ENCODE assay signal across 25 cellular contexts in genomic region chr1:33167650-33168447, GRCh38. TPM values are rescaled to one million over a fixed set of nuclear protein-coding genes. Genes with fewer than 3 reads are reported as not detected.
DNase-seq lines count a peak whose midpoint lies in the region; ATAC-seq, FAIRE-seq and TF ChIP-seq lines count a peak whose summit lies in the region.
"Had no signal": no experiment of that assay in that cellular context is flagged by ENCODE, and none has a peak within 500 bp of the region (broad histone marks: within the 10 kb centered on the region; RNA-seq: fewer than 3 reads in every experiment).

No MANE protein-coding gene starts in this region.

- H3K27me3 Mint-ChIP-seq in natural killer cell treated with Interleukin-12 subunit alpha and Interleukin-12 subunit beta and Interleukin-15 and Interleukin-18, amount 100 ng/mL, for 72 hours = no peaks in the 10 kb centered on the region
- H3K27me3 Mint-ChIP-seq: central memory CD8-positive, alpha-beta T cell; IgD-negative memory B cell had no signal

- BruUV-seq in K562 (replicated peaks; lab: Mats Ljungman, UMichigan) = no TSS peak

- H3K4me2 ChIP-seq in K562 (ENCODE audit: insufficient read depth, low read length) = no peak overlapping the region
- H3K4me2 ChIP-seq in keratinocyte (ENCODE audit: control insufficient read depth, extremely low read depth, insufficient read depth, low read depth, low read length) = peak overlapping the region; percentile 19

- H3K9ac ChIP-seq in K562 (ENCODE audit: insufficient read depth in 1 of 2, low read depth in 2 of 2, low read length in 2 of 2) (no peak overlapping the region), keratinocyte (ENCODE audit: control insufficient read depth, extremely low read depth, insufficient read depth, low read length) (peak overlapping the region; percentile 13)

- TF ChIP-seq POLR2A in K562 (conservative IDR thresholded peaks at IDR 0.05) = no peak
- no peak for TF ChIP-seq POLR2A in spleen (IDR thresholded peaks at IDR 0.05)
- TF ChIP-seq POLR2A in uterus (IDR thresholded peaks at IDR 0.05) = no peak

- in situ Hi-C loops in K562 (cut with MboI) = no loop called here

- FAIRE-seq in K562 (lab: Jason Lieb, UNC) = no peak
- FAIRE-seq in keratinocyte (lab: Jason Lieb, UNC) = peak; percentile 13
- FAIRE-seq: GM19239, H54, RCC 7860 had no signal

- no peaks in the 10 kb centered on the region for H3K36me3 Mint-ChIP-seq in natural killer cell treated with Interleukin-12 subunit alpha and Interleukin-12 subunit beta and Interleukin-15 and Interleukin-18, amount 100 ng/mL, for 72 hours
- H3K36me3 Mint-ChIP-seq: activated naive CD4-positive, alpha-beta T cell treated with anti-CD3 and anti-CD28 coated beads, Interleukin-2, amount 50 U/mL, for 72 hours had no signal

- H4K20me1 ChIP-seq in K562 (replicated peaks; ENCODE audit: control insufficient read depth, insufficient read depth, low read length) (peaks cover 10% of the 10 kb centered on the region; the same call in 1 of the 2 replicates), keratinocyte (ENCODE audit: control insufficient read depth, extremely low read depth, insufficient read depth, low read length) (no peaks in the 10 kb centered on the region)

- intact Hi-C loops in K562 (cut with micrococcal nuclease) = no loop called here
- intact Hi-C loops in spleen (cut with DNase I; ENCODE audit: low total_unique reads) = no loop called here
- intact Hi-C loops in uterus (cut with DNase I; ENCODE audit: low total_unique reads) = no loop called here

- 5% methylated on average over 4 of the region's 4 CpGs for WGBS in K562 (ENCODE audit: insufficient coverage, low coverage, missing lambda C conversion rate)
- 91 to 98% (median 96%) methylated on average over 4 of the region's 4 CpGs for WGBS in spleen, 5 donors

- H3K27me3 ChIP-seq in K562 (ENCODE audit: control insufficient read depth in 2 of 2, insufficient read depth in 2 of 2, low read length in 2 of 2) = peaks cover 2 to 46% of the 10 kb centered on the region in 2 experiments; a peak in 3 of 5 replicates
- no peaks in the 10 kb centered on the region for H3K27me3 ChIP-seq in keratinocyte (ENCODE audit: control insufficient read depth, extremely low read depth, insufficient read depth, low read length)
- H3K27me3 ChIP-seq in spleen (replicated peaks in 1 of 7) = no peaks in the 10 kb centered on the region
- H3K27me3 ChIP-seq in uterus = no peaks in the 10 kb centered on the region
- H3K27me3 ChIP-seq: ascending aorta, sigmoid colon had no signal

- H3K27ac Mint-ChIP-seq in natural killer cell treated with Interleukin-12 subunit alpha and Interleukin-12 subunit beta and Interleukin-15 and Interleukin-18, amount 100 ng/mL, for 72 hours = no peak overlapping the region

- no peaks in the 10 kb centered on the region; the same call in 1 of the 2 replicates for H3K9me3 ChIP-seq in HEK293 (ENCODE audit: control insufficient read depth, insufficient read depth, low read depth, low read length)
- no peaks in the 10 kb centered on the region for H3K9me3 ChIP-seq in K562 (replicated peaks; ENCODE audit: control insufficient read depth, insufficient read depth, low read depth, low read length)
- H3K9me3 ChIP-seq in keratinocyte (ENCODE audit: control insufficient read depth, low read depth, low read length) = no peaks in the 10 kb centered on the region
- H3K9me3 ChIP-seq in spleen = no peaks in the 10 kb centered on the region
- no peaks in the 10 kb centered on the region for H3K9me3 ChIP-seq in uterus
- H3K9me3 ChIP-seq: ascending aorta, prostate gland, sigmoid colon had no signal

- no peaks in the 10 kb centered on the region for H3K36me3 ChIP-seq in HEK293 (ENCODE audit: control insufficient read depth in 2 of 2, insufficient read depth in 1 of 2, low read length in 2 of 2)
- no peaks in the 10 kb centered on the region for H3K36me3 ChIP-seq in K562 (ENCODE audit: control insufficient read depth, insufficient read depth, low read length)
- peaks cover 0 to 9% of the 10 kb centered on the region in 2 experiments for H3K36me3 ChIP-seq in keratinocyte (ENCODE audit: control insufficient read depth in 2 of 2, extremely low read depth in 1 of 2, insufficient read depth in 2 of 2, low read length in 2 of 2)
- H3K36me3 ChIP-seq in spleen = peaks cover 0 to 67% (median 2%) of the 10 kb centered on the region in 6 donors
- H3K36me3 ChIP-seq in uterus = no peaks in the 10 kb centered on the region
- H3K36me3 ChIP-seq: prostate gland had no signal

- TF ChIP-seq EP300 in K562 (IDR thresholded peaks at IDR 0.05; ENCODE audit: low read length) = no peak

- dilution Hi-C loops in keratinocyte (cut with MboI; ENCODE audit: extremely low pct_ligation_motif_present, low sequenced_read_pairs) = no loop called here

- H2AFZ ChIP-seq in K562 (ENCODE audit: low read depth, low read length) (no peak overlapping the region), keratinocyte (ENCODE audit: control insufficient read depth, low read length) (no peak overlapping the region)

- H3K79me2 ChIP-seq in K562 (ENCODE audit: control insufficient read depth, insufficient read depth, low read length) = no peaks in the 10 kb centered on the region
- H3K79me2 ChIP-seq in keratinocyte (ENCODE audit: control insufficient read depth, insufficient read depth, low read length) = no peaks in the 10 kb centered on the region

- ATAC-seq in K562 (no peak), left lobe of liver (no peak)
- ATAC-seq in natural killer cell treated with Interleukin-12 subunit alpha and Interleukin-12 subunit beta and Interleukin-15 and Interleukin-18, amount 100 ng/mL, for 72 hours = no peak
- ATAC-seq: activated naive CD4-positive, alpha-beta T cell treated with anti-CD3 and anti-CD28 coated beads, Interleukin-2, amount 50 U/mL, for 72 hours had no signal

- no peaks in the 10 kb centered on the region for H3K4me1 ChIP-seq in HEK293 (ENCODE audit: control insufficient read depth, insufficient read depth, low read length)
- peaks cover 2 to 11% of the 10 kb centered on the region in 2 experiments; a peak in 3 of 5 replicates for H3K4me1 ChIP-seq in K562 (replicated peaks in 1 of 2; ENCODE audit: control insufficient read depth in 2 of 2, insufficient read depth in 2 of 2, low read length in 2 of 2)
- H3K4me1 ChIP-seq in keratinocyte (ENCODE audit: control insufficient read depth, extremely low read depth, insufficient read depth, low read length) = peaks cover 14% of the 10 kb centered on the region
- peaks cover 0 to 21% (median 11%) of the 10 kb centered on the region in 6 donors for H3K4me1 ChIP-seq in spleen
- no peaks in the 10 kb centered on the region for H3K4me1 ChIP-seq in uterus
- H3K4me1 ChIP-seq: prostate gland had no signal

- POLR2A ChIA-PET in HEK293 (lab: Yijun Ruan, JAX) = no interaction called here
- POLR2A ChIA-PET in K562 (lab: Yijun Ruan, JAX) = interaction anchor here (0.6 to 1.5 kb wide), 4 partner anchors 12 to 1539 kb away, joined by 3 to 7 read pairs (median 4); partner anchors contain the start of gene TRIM62

- H3K4me3 Mint-ChIP-seq in natural killer cell treated with Interleukin-12 subunit alpha and Interleukin-12 subunit beta and Interleukin-15 and Interleukin-18, amount 100 ng/mL, for 72 hours = no peak overlapping the region
- H3K4me3 Mint-ChIP-seq: central memory CD8-positive, alpha-beta T cell; IgD-negative memory B cell; WTC11 had no signal

- H3K27ac ChIP-seq in HEK293 (ENCODE audit: extremely low read depth, low read depth, low read length) (no peak overlapping the region), K562 (ENCODE audit: extremely low read depth, low read depth, low read length) (no peak overlapping the region), keratinocyte (ENCODE audit: control insufficient read depth, insufficient read depth, low read length) (peak overlapping the region; percentile 18), spleen (no peak overlapping the region), uterus (no peak overlapping the region)
- H3K27ac ChIP-seq: ascending aorta, prostate gland, sigmoid colon had no signal

- CTCF ChIA-PET in HEK293 (lab: Yijun Ruan, JAX) (interaction anchor here (0.7 to 0.8 kb wide), 2 partner anchors 20 to 236 kb away, joined by 3 to 4 read pairs; no protein-coding TSS in a partner anchor), K562 (lab: Yijun Ruan, JAX; ENCODE audit: low intra/inter-chr PET ratio) (no interaction called here)

- H3K4me3 ChIP-seq in HEK293 (ENCODE audit: low read depth, low read length) (no peak overlapping the region), K562 (no peak overlapping the region), keratinocyte (ENCODE audit: control insufficient read depth in 2 of 3, extremely low read depth in 1 of 3, insufficient read depth in 2 of 3, low read depth in 1 of 3, low read length in 3 of 3) (no peak overlapping the region), spleen (no peak overlapping the region), uterus (no peak overlapping the region)
- H3K4me3 ChIP-seq: ascending aorta, prostate gland, sigmoid colon had no signal

- H3K9me1 ChIP-seq in K562 (ENCODE audit: control insufficient read depth, insufficient read depth, low read length) (no peaks in the 10 kb centered on the region), keratinocyte (ENCODE audit: control insufficient read depth, extremely low read depth, insufficient read depth, low read length) (no peaks in the 10 kb centered on the region)

- peaks cover 13 to 22% of the 10 kb centered on the region in 2 donors for H3K4me1 Mint-ChIP-seq in natural killer cell treated with Interleukin-12 subunit alpha and Interleukin-12 subunit beta and Interleukin-15 and Interleukin-18, amount 100 ng/mL, for 72 hours (ENCODE audit: low read depth in 2 of 2)

- DNase-seq in K562 (ENCODE audit: extremely low read depth in 1 of 4, low spot score in 3 of 4) = no peak
- DNase-seq in keratinocyte (ENCODE audit: low read depth, low spot score) = no peak
- peak; percentile 11 for DNase-seq in spleen
- no peak for DNase-seq in uterus
- DNase-seq in natural killer cell treated with Interleukin-12 subunit alpha and Interleukin-12 subunit beta and Interleukin-15 and Interleukin-18, amount 100 ng/mL, for 72 hours (ENCODE audit: low spot score) = no peak
- no peak for DNase-seq in left lobe of liver (ENCODE audit: low spot score)
- DNase-seq: GDM1; kidney glomerular epithelial cell; NCI-H1105 treated with DMSO at 0.1 percent for 48 hours; NCI-H2029 treated with DMSO at 0.1 percent for 48 hours; NCI-H2227 treated with DMSO at 0.1 percent for 48 hours; stimulated activated CD4-positive, alpha-beta T cell treated with anti-CD3 and anti-CD28 coated beads, Interleukin-15, amount 100 ng/mL, for 24 hours; stimulated activated naive CD4-positive, alpha-beta T cell; SW 1271 had no signal

- no peak for TF ChIP-seq CTCF in HEK293 (tag by site-specific recombination; IDR thresholded peaks at IDR 0.05)
- TF ChIP-seq CTCF in K562 (IDR thresholded peaks at IDR 0.05 in 2 of 3, conservative IDR thresholded peaks at IDR 0.05 in 1 of 3; ENCODE audit: insufficient read depth in 2 of 3, low read depth in 1 of 3, low read length in 3 of 3) = no peak
- no peak for TF ChIP-seq CTCF in keratinocyte (optimal IDR thresholded peaks at IDR 0.05 in 1 of 3, IDR thresholded peaks at IDR 0.05 in 1 of 3, conservative IDR thresholded peaks at IDR 0.05 in 1 of 3; ENCODE audit: extremely low read depth in 1 of 3, insufficient read depth in 2 of 3, low read length in 3 of 3)
- TF ChIP-seq CTCF in spleen (IDR thresholded peaks at IDR 0.05 in 8 of 11, conservative IDR thresholded peaks at IDR 0.05 in 3 of 11) = no peak
- TF ChIP-seq CTCF in uterus (IDR thresholded peaks at IDR 0.05) = no peak

- no peak for TF ChIP-seq RAD21 in K562 (CRISPR knock-in tag; conservative IDR thresholded peaks at IDR 0.05 in 1 of 2, IDR thresholded peaks at IDR 0.05 in 1 of 2)

- no peaks in the 10 kb centered on the region for H3K9me3 Mint-ChIP-seq in natural killer cell treated with Interleukin-12 subunit alpha and Interleukin-12 subunit beta and Interleukin-15 and Interleukin-18, amount 100 ng/mL, for 72 hours
- H3K9me3 Mint-ChIP-seq: activated naive CD4-positive, alpha-beta T cell treated with anti-CD3 and anti-CD28 coated beads, Interleukin-2, amount 50 U/mL, for 72 hours; central memory CD8-positive, alpha-beta T cell had no signal

RNA-seq across cellular contexts. Expression of gene TRIM62, which starts 14.0 kb away (rescaled TPM):
- 1.6 and 2.5 TPM in 2 replicates for total RNA-seq in K562 (2011; cell fraction: chromatin; rRNA removed; ENCODE audit: low replicate concordance)
- total RNA-seq in K562 (2011; cell fraction: nucleolus; rRNA removed) = 1.4 and 2.3 TPM in 2 replicates
- 1.7 and 2.3 TPM in 2 replicates for total RNA-seq in K562 (2011; cell fraction: nucleoplasm; rRNA removed)
- total RNA-seq in K562 (2014; rRNA removed) (0.94 and 1.5 TPM in 2 replicates), K562 (2014; rRNA removed; fragmentation: Illumina TruSeq; extraction: Trizol) (0.26 and 0.36 TPM in 2 replicates), K562 (2015; rRNA removed; fragmentation: Illumina TruSeq; extraction: Trizol) (0.22 and 0.60 TPM in 2 replicates), K562 (2021) (2.2 and 2.3 TPM in 2 replicates), spleen (10 to 100 TPM in 4 of 7 donors, 1 to 10 TPM in 3; 8.0 to 16.1 (median 10.2) TPM), uterus (1 to 10 TPM in 2 of 4 donors, under 1 TPM in 2; 0.26 to 9.4 (median 1.4) TPM), left lobe of liver (1.4 TPM)
- polyA plus RNA-seq in K562 (2011; rRNA removed) (0.18 and 0.41 TPM in 2 replicates), K562 (2014; fragmentation: Illumina TruSeq; extraction: Trizol) (1.3 and 1.4 TPM in 2 replicates), K562 (2014; fragmentation: Nextera tagmentation; extraction: Ambion mirVana) (under 1 TPM; 0.27 to 0.62 TPM), K562 (2014; rRNA removed) (0.52 and 0.58 TPM in 2 replicates), keratinocyte (2.0 to 4.7 TPM (median 2.2 TPM) in 3 replicates), spleen (1 to 10 TPM; 2.5 to 3.9 (median 3.7) TPM)
- 0.25 and 0.70 TPM in 2 replicates for polyA plus RNA-seq in K562 (2011; cell fraction: cytosol; rRNA removed)
- polyA plus RNA-seq in K562 (2011; cell fraction: nucleus; rRNA removed) = 0.83 and 2.1 TPM in 2 replicates
- polyA plus RNA-seq in K562 (2012) = 1.4 and 2.9 TPM in 2 replicates
- 0.11 and 0.15 TPM in 2 replicates for polyA minus RNA-seq in K562 (2011; rRNA and poly(A)+ RNA removed)
- 0.73 and 0.95 TPM in 2 replicates for polyA minus RNA-seq in K562 (2011; cell fraction: cytosol; rRNA and poly(A)+ RNA removed)
- polyA minus RNA-seq in K562 (2011; cell fraction: nucleus; rRNA and poly(A)+ RNA removed) = 0.40 and 1.1 TPM in 2 replicates
- 2.0 TPM for polyA plus RNA-seq in keratinocyte (2011; ENCODE audit: low read depth)
- polyA plus RNA-seq in keratinocyte (2011; cell fraction: cytosol; rRNA removed) = 4.6 and 5.5 TPM in 2 replicates
- polyA plus RNA-seq in keratinocyte (2011; cell fraction: nucleus; rRNA removed) = 10.2 and 13.8 TPM in 2 replicates
- polyA plus RNA-seq in keratinocyte (2012; ENCODE audit: low replicate concordance) = 6.9 TPM in 2 replicates
- polyA minus RNA-seq in keratinocyte = 2.8 to 17.1 TPM (median 5.5 TPM) in 3 replicates
- 8.6 TPM for polyA minus RNA-seq in keratinocyte (2011; cell fraction: cytosol; rRNA and poly(A)+ RNA removed)
- 6.9 and 7.8 TPM in 2 replicates for polyA minus RNA-seq in keratinocyte (2011; cell fraction: nucleus; rRNA and poly(A)+ RNA removed)
- 10 to 100 TPM in 1 of 2 donors, 1 to 10 TPM in 1; 8.7 to 15.0 TPM for total RNA-seq in natural killer cell treated with Interleukin-12 subunit alpha and Interleukin-12 subunit beta and Interleukin-15 and Interleukin-18, amount 100 ng/mL, for 72 hours

Comparison
In these comparisons a context has a peak if more than half of its experiments do, and no peak if none do; other contexts are left out.
1. Of the 44 proteins assayed by ChIP-seq in both K562 and HEK293: peak only in K562: none; only in HEK293: SETDB1; in both: none; in neither: 43.